7 cellular contexts compared by ENCODE assay signal in the genomic region with DNA sequence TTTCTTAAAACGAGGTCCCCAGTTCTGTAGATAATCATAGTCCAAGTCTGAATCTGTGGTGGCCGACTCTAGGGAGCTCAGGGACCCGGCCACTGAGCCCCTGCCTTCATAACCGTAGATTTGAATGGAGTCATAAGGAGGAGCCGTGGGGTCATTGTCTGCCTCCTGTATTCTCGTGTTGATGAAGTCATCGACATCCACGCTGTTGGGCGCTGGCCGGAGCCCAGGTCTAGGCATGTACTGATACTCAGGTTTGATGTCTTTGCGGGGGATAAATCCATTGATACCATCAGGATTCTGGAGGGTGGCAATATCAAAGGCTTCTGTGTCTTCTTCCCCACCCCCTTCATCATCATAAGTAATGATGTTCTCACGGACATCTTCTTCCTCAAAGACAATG.
"Had no signal": no experiment of that assay in that cellular context is flagged by ENCODE, and none has a peak within 500 bp of the region (broad histone marks: within the 10 kb centered on the region; RNA-seq: fewer than 3 reads in every experiment).

No MANE protein-coding gene starts in this region.

- ATAC-seq: HCT116, K562 had no signal

- DNase-seq: GOT3, H7, IMR-90, KG1 had no signal

- H3K4me1 ChIP-seq: HAP-1 had no signal

- H3K36me3 ChIP-seq: HAP-1 had no signal

- H3K4me3 ChIP-seq: HAP-1, K562 had no signal

- H3K9me3 ChIP-seq: HAP-1 had no signal
